9 cellular contexts compared by ENCODE assay signal in genomic region chr18:46950064-46950656, GRCh38. TPM values are rescaled to one million over a fixed set of nuclear protein-coding genes. Genes with fewer than 3 reads are reported as not detected.
A peak's percentile ranks its signal among the peaks of the same experiment; 100 is the strongest.
DNase-seq lines count a peak whose midpoint lies in the region; ATAC-seq and TF ChIP-seq lines count a peak whose summit lies in the region.
"Had no signal": no experiment of that assay in that cellular context is flagged by ENCODE, and none has a peak within 500 bp of the region (broad histone marks: within the 10 kb centered on the region; RNA-seq: fewer than 3 reads in every experiment).

No MANE protein-coding gene starts in this region.

- DNase-seq in DMS114 treated with DMSO at 0.1 percent for 48 hours (lab: John Stamatoyannopoulos, UW; ENCODE audit: unreplicated experiment) = peak; percentile 18
- peak; percentile 29 for DNase-seq in HuH-7.5 (ENCODE audit: low spot score)
- DNase-seq in RPMI8226 = peak; percentile 16
- DNase-seq in kidney epithelial cell (ENCODE audit: low read depth) = no peak
- DNase-seq in MV-4-11 (lab: John Stamatoyannopoulos, UW) = no peak
- no peak for DNase-seq in NCI-H187 (lab: John Stamatoyannopoulos, UW)
- DNase-seq in stimulated activated CD8-positive, alpha-beta memory T cell treated with anti-CD3 and anti-CD28 coated beads, Interleukin-4, amount 100 ng/mL, for 48 hours = no peak
- DNase-seq: activated B cell treated with CpG ODN at 0.5 μM for 24 hours had no signal

- TF ChIP-seq CTCF in kidney epithelial cell (IDR thresholded peaks at IDR 0.05; ENCODE audit: insufficient read depth, low read length, poor library complexity, severe bottlenecking) = peak; percentile 41

- no peaks in the 10 kb centered on the region for H3K36me3 ChIP-seq in kidney epithelial cell (ENCODE audit: control insufficient read depth, insufficient read depth, low read length)

- no peaks in the 10 kb centered on the region for H3K27me3 ChIP-seq in kidney epithelial cell (ENCODE audit: control insufficient read depth, insufficient read depth, low read length)

- no peak for ATAC-seq in HG02852 (IDR thresholded peaks at IDR 0.05; ENCODE audit: unreplicated experiment)

- no peak overlapping the region for H3K4me3 ChIP-seq in kidney epithelial cell (ENCODE audit: low read depth, low read length)

RNA-seq across cellular contexts. Expression of gene KATNAL2, which starts 32.8 kb away (rescaled TPM):
- total RNA-seq in kidney epithelial cell = 0.88 and 1.4 TPM in 2 replicates

RNA-seq across cellular contexts. Expression of gene PIAS2, which starts 32.9 kb away (rescaled TPM):
- total RNA-seq in kidney epithelial cell = 8.7 and 10.9 TPM in 2 replicates

Comparison
In these comparisons a context has a peak if more than half of its experiments do, and no peak if none do; other contexts are left out.
1. DNase-seq: peak in DMS114 treated with DMSO at 0.1 percent for 48 hours (single experiment), HuH-7.5 (single experiment) and RPMI8226 (single experiment); none in kidney epithelial cell (single experiment), MV-4-11 (single experiment), NCI-H187 (0 of 2) and stimulated activated CD8-positive, alpha-beta memory T cell treated with anti-CD3 and anti-CD28 coated beads, Interleukin-4, amount 100 ng/mL, for 48 hours (single experiment).